ENCODE assay signal across 2 cellular contexts in the genomic region with DNA sequence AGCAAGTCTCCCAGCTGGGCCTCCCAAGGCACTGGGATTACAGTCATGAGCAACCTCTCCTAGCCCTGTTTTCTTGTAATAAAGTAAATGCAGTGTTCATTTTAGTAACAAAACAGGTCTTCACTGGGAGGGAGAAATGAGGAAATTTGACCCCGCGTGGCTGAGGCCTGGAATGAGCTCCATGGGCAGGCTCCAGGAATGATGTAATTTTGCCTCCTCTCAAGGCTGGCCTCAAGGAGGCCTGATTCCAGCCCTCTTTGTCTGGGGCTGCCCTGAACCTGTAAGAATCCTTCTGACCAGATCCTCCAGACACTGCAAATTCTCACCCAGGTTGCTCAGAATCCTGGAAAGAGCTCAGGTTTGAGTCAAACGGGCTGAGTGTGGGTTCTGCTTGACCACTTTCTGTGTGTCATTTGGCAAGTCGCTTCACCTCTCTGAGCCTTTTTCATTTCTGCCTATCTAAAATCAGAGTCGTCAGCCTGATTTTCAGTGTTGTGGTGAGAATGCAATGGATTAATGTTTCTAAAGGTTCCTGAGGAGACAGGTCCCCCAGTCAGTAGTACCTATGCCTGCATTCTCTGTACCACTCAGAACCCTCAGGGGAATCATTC.
TF ChIP-seq lines count a peak whose summit lies in the region.

No MANE protein-coding gene starts in this region.

TF ChIP-seq in SK-N-SH treated with all-trans-retinoic acid at 6 μM for 48 hours, 23 proteins besides CTCF, POLR2A, EP300 and RAD21 (continued from another document):
- TF ChIP-seq CREB5 (CRISPR knock-in tag; IDR thresholded peaks at IDR 0.05; ENCODE audit: low read depth) = no peak
- no peak for TF ChIP-seq SNAI2 (CRISPR knock-in tag; IDR thresholded peaks at IDR 0.05)
- no peak for TF ChIP-seq ZFP30 (CRISPR knock-in tag; IDR thresholded peaks at IDR 0.05)
- no peak for TF ChIP-seq TOX (CRISPR knock-in tag; IDR thresholded peaks at IDR 0.05; ENCODE audit: borderline replicate concordance)
- no peak for TF ChIP-seq GLIS3 (CRISPR knock-in tag; IDR thresholded peaks at IDR 0.05)
- no peak for TF ChIP-seq CSRNP3 (CRISPR knock-in tag; IDR thresholded peaks at IDR 0.05)
- no peak for TF ChIP-seq ZC3H10 (CRISPR knock-in tag; IDR thresholded peaks at IDR 0.05)

TF ChIP-seq in SK-N-SH, 30 proteins besides CTCF, POLR2A, EP300 and RAD21 (continued from another document):
- TF ChIP-seq, protein P1, sequence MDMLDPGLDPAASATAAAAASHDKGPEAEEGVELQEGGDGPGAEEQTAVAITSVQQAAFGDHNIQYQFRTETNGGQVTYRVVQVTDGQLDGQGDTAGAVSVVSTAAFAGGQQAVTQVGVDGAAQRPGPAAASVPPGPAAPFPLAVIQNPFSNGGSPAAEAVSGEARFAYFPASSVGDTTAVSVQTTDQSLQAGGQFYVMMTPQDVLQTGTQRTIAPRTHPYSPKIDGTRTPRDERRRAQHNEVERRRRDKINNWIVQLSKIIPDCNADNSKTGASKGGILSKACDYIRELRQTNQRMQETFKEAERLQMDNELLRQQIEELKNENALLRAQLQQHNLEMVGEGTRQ (IDR thresholded peaks at IDR 0.05; ENCODE audit: borderline replicate concordance, low read depth, low read length) = no peak
- TF ChIP-seq JUND (IDR thresholded peaks at IDR 0.05) (no peak), FOSL2 (IDR thresholded peaks at IDR 0.05; ENCODE audit: borderline replicate concordance, low read depth) (no peak)
